In the genomic region with DNA sequence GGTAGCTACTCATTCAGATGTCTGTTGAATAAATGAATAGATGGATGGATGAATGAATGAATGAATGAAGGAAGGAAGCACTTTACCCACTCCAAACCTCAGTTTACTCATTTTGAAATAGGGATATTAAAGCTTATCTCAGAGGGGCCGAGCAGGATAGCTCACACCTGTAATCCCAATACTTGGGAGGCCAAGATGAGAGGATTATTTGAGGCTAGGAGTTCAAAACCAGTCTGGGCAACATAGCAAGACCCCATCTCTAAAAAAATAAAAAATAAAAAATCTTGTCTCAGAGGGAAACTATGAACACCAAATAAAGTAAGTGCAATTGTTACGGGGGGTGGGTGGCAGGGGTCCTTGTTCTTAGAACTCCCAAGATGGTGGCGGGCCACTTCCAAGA, we compare ENCODE assay signal across 1 cellular context. TPM values are rescaled to one million over a fixed set of nuclear protein-coding genes. Genes with fewer than 3 reads are reported as not detected.
"Had no signal": no experiment of that assay in that cellular context is flagged by ENCODE, and none has a peak within 500 bp of the region (broad histone marks: within the 10 kb centered on the region; RNA-seq: fewer than 3 reads in every experiment).

No MANE protein-coding gene starts in this region.

RNA-seq across cellular contexts. Expression of gene EME1, which starts 25.6 kb away (rescaled TPM):
- total RNA-seq: mesenteric fat pad had no signal
